In genomic region chr4:48331577-48332340, GRCh38 we compare ENCODE assay signal across 14 cellular contexts. TPM values are rescaled to one million over a fixed set of nuclear protein-coding genes. Genes with fewer than 3 reads are reported as not detected.
DNase-seq lines count a peak whose midpoint lies in the region; ATAC-seq and TF ChIP-seq lines count a peak whose summit lies in the region.
"Had no signal": no experiment of that assay in that cellular context is flagged by ENCODE, and none has a peak within 500 bp of the region (broad histone marks: within the 10 kb centered on the region; RNA-seq: fewer than 3 reads in every experiment).

No MANE protein-coding gene starts in this region.

- WGBS in esophagus squamous epithelium, 2 donors, result 44 to 75% methylated on average over 6 to 9 of the region's 9 CpGs

- H3K9me3 Mint-ChIP-seq in nephron progenitor cell, result no peaks in the 10 kb centered on the region
- H3K9me3 Mint-ChIP-seq: activated CD4-positive, alpha-beta T cell treated with anti-CD3 and anti-CD28 coated beads, Interleukin-2, amount 10 ng/mL, durations not matched to agents 7 days and 5 days; activated naive CD8-positive, alpha-beta T cell treated with anti-CD3 and anti-CD28 coated beads, Interleukin-2, amount 10 ng/mL, durations not matched to agents 7 days and 5 days; effector memory CD8-positive, alpha-beta T cell had no signal

- peak overlapping the region in 3 of 4 donors; percentile 35 to 56 (median 40) for H3K27ac ChIP-seq in esophagus squamous epithelium

- peaks cover 9% of the 10 kb centered on the region for H3K27me3 Mint-ChIP-seq in nephron progenitor cell (ENCODE audit: low read depth, poor library complexity)

- H3K27me3 ChIP-seq in BJ (ENCODE audit: control insufficient read depth, insufficient read depth, low read length), result no peaks in the 10 kb centered on the region
- no peaks in the 10 kb centered on the region for H3K27me3 ChIP-seq in esophagus squamous epithelium

- ATAC-seq in HG03565 (IDR thresholded peaks at IDR 0.05; ENCODE audit: unreplicated experiment), result no peak
- no peak for ATAC-seq in GM18909 (IDR thresholded peaks at IDR 0.05; ENCODE audit: poor library complexity, unreplicated experiment)
- ATAC-seq: effector memory CD8-positive, alpha-beta T cell had no signal

- CTCF ChIA-PET in BJ (lab: Yijun Ruan, JAX), result interaction anchor here (0.6 kb wide), 1 partner anchor 20 kb away, joined by 3 read pairs; no protein-coding TSS in a partner anchor

- H3K27ac Mint-ChIP-seq in nephron progenitor cell, result peak overlapping the region; percentile 26
- H3K27ac Mint-ChIP-seq: activated CD4-positive, alpha-beta T cell treated with anti-CD3 and anti-CD28 coated beads, Interleukin-2, amount 10 ng/mL, durations not matched to agents 7 days and 5 days; activated naive CD8-positive, alpha-beta T cell treated with anti-CD3 and anti-CD28 coated beads, Interleukin-2, amount 10 ng/mL, durations not matched to agents 7 days and 5 days; effector memory CD8-positive, alpha-beta T cell had no signal

- H3K4me3 ChIP-seq in BJ (ENCODE audit: low read depth, low read length) (no peak overlapping the region), esophagus squamous epithelium (no peak overlapping the region)

- intact Hi-C loops in esophagus squamous epithelium (cut with DNase I), result no loop called here

- no peak overlapping the region for H3K4me3 Mint-ChIP-seq in nephron progenitor cell
- H3K4me3 Mint-ChIP-seq: activated CD4-positive, alpha-beta T cell treated with anti-CD3 and anti-CD28 coated beads, Interleukin-2, amount 10 ng/mL, durations not matched to agents 7 days and 5 days; activated naive CD8-positive, alpha-beta T cell treated with anti-CD3 and anti-CD28 coated beads, Interleukin-2, amount 10 ng/mL, durations not matched to agents 7 days and 5 days; effector memory CD8-positive, alpha-beta T cell had no signal

- H3K4me1 ChIP-seq in esophagus squamous epithelium, result peaks cover 0 to 67% (median 5%) of the 10 kb centered on the region in 3 donors

- H3K4me1 Mint-ChIP-seq in nephron progenitor cell, result peaks cover 31% of the 10 kb centered on the region

- DNase-seq in BJ (ENCODE audit: low read depth) (peak; percentile 38), NCI-H226 (peak; percentile 68), esophagus squamous epithelium (lab: John Stamatoyannopoulos, UW) (no peak), nephron progenitor cell (no peak), NCI-H1092 (lab: John Stamatoyannopoulos, UW) (no peak), nucleus accumbens (lab: John Stamatoyannopoulos, UW) (no peak)
- DNase-seq: activated CD4-positive, alpha-beta T cell treated with anti-CD3 and anti-CD28 coated beads, Interleukin-2, amount 10 ng/mL, durations not matched to agents 7 days and 5 days; activated naive CD8-positive, alpha-beta T cell treated with anti-CD3 and anti-CD28 coated beads, Interleukin-2, amount 10 ng/mL, durations not matched to agents 7 days and 5 days; effector memory CD8-positive, alpha-beta T cell; kidney; NCI-H524 treated with DMSO at 0.1 percent for 48 hours; stimulated activated CD4-positive, alpha-beta T cell treated with anti-CD3 and anti-CD28 coated beads, Interleukin-4, amount 100 ng/mL, for 1 hour had no signal

- no peaks in the 10 kb centered on the region for H3K36me3 Mint-ChIP-seq in nephron progenitor cell (ENCODE audit: low read depth)
- H3K36me3 Mint-ChIP-seq: activated naive CD8-positive, alpha-beta T cell treated with anti-CD3 and anti-CD28 coated beads, Interleukin-2, amount 10 ng/mL, durations not matched to agents 7 days and 5 days had no signal

- POLR2A ChIA-PET in BJ (lab: Charles Lee), result no interaction called here

- no peak for TF ChIP-seq POLR2A in esophagus squamous epithelium (IDR thresholded peaks at IDR 0.05)

- H3K9me3 ChIP-seq in esophagus squamous epithelium, result no peaks in the 10 kb centered on the region

- TF ChIP-seq CTCF in BJ (IDR thresholded peaks at IDR 0.05; ENCODE audit: insufficient read depth, low read depth, low read length), result no peak
- TF ChIP-seq CTCF in esophagus squamous epithelium (IDR thresholded peaks at IDR 0.05), result no peak
- no peak for TF ChIP-seq CTCF in nephron progenitor cell (IDR thresholded peaks at IDR 0.05)

- no peaks in the 10 kb centered on the region for H3K36me3 ChIP-seq in BJ (ENCODE audit: control insufficient read depth, insufficient read depth, low read length)
- no peaks in the 10 kb centered on the region for H3K36me3 ChIP-seq in esophagus squamous epithelium

RNA-seq across cellular contexts. Expression of gene SLAIN2, which starts 9.6 kb away (rescaled TPM):
- polyA plus RNA-seq in BJ (2011; rRNA removed), result 25.5 and 40.5 TPM in 2 replicates
- 24.3 and 27.5 TPM in 2 replicates for polyA minus RNA-seq in BJ (2011; rRNA and poly(A)+ RNA removed)
- 10 to 100 TPM; 30.1 to 88.9 (median 75.4) TPM for total RNA-seq in esophagus squamous epithelium

Comparison
In these comparisons a context has a peak if more than half of its experiments do, and no peak if none do; other contexts are left out.
1. DNase-seq: peak in BJ (single experiment) and NCI-H226 (single experiment); none in esophagus squamous epithelium (single experiment), nephron progenitor cell (single experiment), NCI-H1092 (single experiment) and nucleus accumbens (0 of 56).